In genomic region chr15:57091626-57092025, GRCh38 we compare ENCODE assay signal across 27 cellular contexts.
A peak's percentile ranks its signal among the peaks of the same experiment; 100 is the strongest.
DNase-seq lines count a peak whose midpoint lies in the region; ATAC-seq and TF ChIP-seq lines count a peak whose summit lies in the region.
"Had no signal": no experiment of that assay in that cellular context is flagged by ENCODE, and none has a peak within 500 bp of the region (broad histone marks: within the 10 kb centered on the region; RNA-seq: fewer than 3 reads in every experiment).

No MANE protein-coding gene starts in this region.

- WGBS in aorta, 2 donors: 91 to 93% methylated on average over 2 of the region's 2 CpGs
- WGBS in H9 (ENCODE audit: extremely low coverage, insufficient read length, low lambda C conversion rate): no CpG with 5 or more reads among the region's 2 CpGs

- intact Hi-C loops in left ventricle myocardium inferior (cut with micrococcal nuclease) (no loop called here), aorta (cut with DNase I) (no loop called here)

- H2BK15ac ChIP-seq in H9 (ENCODE audit: low read depth, low read length): no peak overlapping the region

- H3K36me3 Mint-ChIP-seq in effector memory CD8-positive, alpha-beta T cell (ENCODE audit: insufficient read depth): peaks cover 17% of the 10 kb centered on the region
- peaks cover 0 to 2% (median 0%) of the 10 kb centered on the region in 3 experiments; a peak in 1 of 7 replicates for H3K36me3 Mint-ChIP-seq in H9 (ENCODE audit: insufficient read depth in 1 of 3, low read depth in 3 of 3)

- no peak overlapping the region for H2BK12ac ChIP-seq in H9 (ENCODE audit: insufficient read length, low read depth, low read length)

- H4K5ac ChIP-seq in H9 (ENCODE audit: insufficient read length, low read depth, low read length): no peak overlapping the region

- H3K9me3 ChIP-seq in cardiac muscle cell (ENCODE audit: low read depth) (no peaks in the 10 kb centered on the region), left ventricle myocardium inferior (replicated peaks) (no peaks in the 10 kb centered on the region), aorta (ENCODE audit: control insufficient read depth, low read length) (no peaks in the 10 kb centered on the region), H9 (ENCODE audit: control insufficient read depth, low read depth, low read length) (no peaks in the 10 kb centered on the region)
- H3K9me3 ChIP-seq: BE2C had no signal

- no peak for DNase-seq in cardiac muscle cell (ENCODE audit: low read depth in 1 of 2, low spot score in 1 of 2)
- DNase-seq in left ventricle myocardium inferior: no peak
- peak; percentile 91 for DNase-seq in NCI-H82 treated with DMSO at 0.1 percent for 48 hours (lab: John Stamatoyannopoulos, UW; ENCODE audit: unreplicated experiment)
- no peak for DNase-seq in effector memory CD8-positive, alpha-beta T cell
- DNase-seq in aorta: no peak
- no peak for DNase-seq in H9
- DNase-seq in NCI-H1048 (lab: John Stamatoyannopoulos, UW): no peak
- DNase-seq: 8988T, ACHN, BE2C, DMS 273 treated with DMSO at 0.1 percent for 48 hours, DMS79, EL, GDM1, Kasumi-1, NCI-H1105, NCI-H2029 treated with DMSO at 0.1 percent for 48 hours, NCI-H446 treated with DMSO at 0.1 percent for 48 hours, NCI-H526, SHP77 had no signal

- no peak overlapping the region for H3T11ph ChIP-seq in H9 (ENCODE audit: low read length)

- no peak overlapping the region for H3K4me2 ChIP-seq in H9 (ENCODE audit: insufficient read depth, insufficient read length, low read length)

- H3K56ac ChIP-seq in H9 (ENCODE audit: insufficient read length, low read depth, low read length): no peak overlapping the region

- no peak overlapping the region for H3K4me3 Mint-ChIP-seq in effector memory CD8-positive, alpha-beta T cell
- H3K4me3 Mint-ChIP-seq in H9: no peak overlapping the region
- H3K4me3 Mint-ChIP-seq: CD14-positive monocyte, IgD-negative memory B cell had no signal

- no peak overlapping the region for H2AK5ac ChIP-seq in H9 (ENCODE audit: insufficient read length, low read length)

- H3K9me3 Mint-ChIP-seq in effector memory CD8-positive, alpha-beta T cell: no peaks in the 10 kb centered on the region
- H3K9me3 Mint-ChIP-seq in H9: no peaks in the 10 kb centered on the region
- H3K9me3 Mint-ChIP-seq: CD14-positive monocyte, IgD-negative memory B cell had no signal

- no peaks in the 10 kb centered on the region for H3K27me3 ChIP-seq in cardiac muscle cell
- H3K27me3 ChIP-seq in left ventricle myocardium inferior (ENCODE audit: low read depth): no peaks in the 10 kb centered on the region
- H3K27me3 ChIP-seq in aorta (ENCODE audit: control insufficient read depth in 1 of 2, insufficient read depth in 2 of 2, low read length in 1 of 2): no peaks in the 10 kb centered on the region
- no peaks in the 10 kb centered on the region for H3K27me3 ChIP-seq in H9 (ENCODE audit: insufficient read depth, low read length)
- H3K27me3 ChIP-seq: BE2C had no signal

- peak overlapping the region; percentile 23 to 38 for H3K27ac Mint-ChIP-seq in effector memory CD8-positive, alpha-beta T cell
- H3K27ac Mint-ChIP-seq in H9: peak overlapping the region in 1 of 3 experiments; percentile 45; a peak in 1 of 7 replicates
- H3K27ac Mint-ChIP-seq: IgD-negative memory B cell had no signal

- no peak for ATAC-seq in effector memory CD8-positive, alpha-beta T cell (replicated peaks)
- ATAC-seq in aorta (ENCODE audit: low FRiP score) (no peak), HG03196 (IDR thresholded peaks at IDR 0.05; ENCODE audit: unreplicated experiment) (no peak)
- ATAC-seq: HCT116, Panc1 had no signal

- H3K4ac ChIP-seq in H9 (ENCODE audit: low read depth, low read length): no peak overlapping the region

- H3K36me3 ChIP-seq in cardiac muscle cell (peaks cover 3% of the 10 kb centered on the region), left ventricle myocardium inferior (peaks cover 9% of the 10 kb centered on the region), aorta (ENCODE audit: control insufficient read depth in 1 of 2, insufficient read depth in 2 of 2, low read length in 1 of 2) (no peaks in the 10 kb centered on the region)

- H3K79me2 ChIP-seq in H9 (ENCODE audit: insufficient read depth, low read length): no peaks in the 10 kb centered on the region; the same call in 1 of the 2 replicates

- H3K23me2 ChIP-seq in H9 (ENCODE audit: insufficient read length, low read depth, low read length, poor library complexity, severe bottlenecking): no peaks in the 10 kb centered on the region

- no peak overlapping the region for H4K91ac ChIP-seq in H9 (ENCODE audit: insufficient read length, low read depth, low read length)

- peaks cover 5 to 18% of the 10 kb centered on the region in 2 donors for H3K4me1 Mint-ChIP-seq in effector memory CD8-positive, alpha-beta T cell (ENCODE audit: low read depth in 2 of 2)
- peaks cover 15 to 27% of the 10 kb centered on the region in 2 experiments for H3K4me1 Mint-ChIP-seq in H9

- no peaks in the 10 kb centered on the region for H4K20me1 ChIP-seq in H9 (ENCODE audit: control insufficient read depth, insufficient read depth, insufficient read length)

- no peak overlapping the region for H2BK20ac ChIP-seq in H9 (ENCODE audit: low read depth, low read length, poor library complexity, severe bottlenecking)

- H3K14ac ChIP-seq in H9 (ENCODE audit: insufficient read depth, low read length): no peak overlapping the region

- no peaks in the 10 kb centered on the region for H3K27me3 Mint-ChIP-seq in effector memory CD8-positive, alpha-beta T cell
- H3K27me3 Mint-ChIP-seq in H9 (ENCODE audit: low read depth): no peaks in the 10 kb centered on the region
- H3K27me3 Mint-ChIP-seq: IgD-negative memory B cell had no signal

- no peak overlapping the region for H3K23ac ChIP-seq in H9 (ENCODE audit: insufficient read length, low read depth, low read length)

- H2BK5ac ChIP-seq in H9 (ENCODE audit: insufficient read length, low read length): no peak overlapping the region

- no peak for TF ChIP-seq CTCF in cardiac muscle cell (IDR thresholded peaks at IDR 0.05; ENCODE audit: low read depth, low read length)
- TF ChIP-seq CTCF in left ventricle myocardium inferior (IDR thresholded peaks at IDR 0.05; ENCODE audit: borderline replicate concordance): no peak
- TF ChIP-seq CTCF in H9 (conservative IDR thresholded peaks at IDR 0.05): no peak

- no peaks in the 10 kb centered on the region for H3K79me1 ChIP-seq in H9 (ENCODE audit: insufficient read depth, low read depth, low read length, poor library complexity, severe bottlenecking)

- H3K4me3 ChIP-seq in cardiac muscle cell (no peak overlapping the region), left ventricle myocardium inferior (no peak overlapping the region), aorta (ENCODE audit: low read length in 2 of 2) (no peak overlapping the region)

- H3K4me1 ChIP-seq in cardiac muscle cell (ENCODE audit: low read depth): peaks cover 20% of the 10 kb centered on the region
- peaks cover 12% of the 10 kb centered on the region for H3K4me1 ChIP-seq in left ventricle myocardium inferior
- H3K4me1 ChIP-seq in aorta (ENCODE audit: control insufficient read depth in 1 of 2, insufficient read depth in 2 of 2, low read length in 2 of 2): peaks cover 2 to 4% of the 10 kb centered on the region in 2 donors
- peaks cover 4% of the 10 kb centered on the region; the same call in 1 of the 2 replicates for H3K4me1 ChIP-seq in H9 (ENCODE audit: insufficient read depth, low read length)

- no peak overlapping the region for H3K9ac ChIP-seq in H9 (ENCODE audit: extremely low read depth, insufficient read length, low read length)

- no peak overlapping the region for H2BK120ac ChIP-seq in H9 (ENCODE audit: low read depth, low read length, poor library complexity, severe bottlenecking)

- no peak overlapping the region for H2AFZ ChIP-seq in H9 (ENCODE audit: low read length)

- H3K18ac ChIP-seq in H9 (ENCODE audit: insufficient read length, low read depth, low read length): no peak overlapping the region

- H4K8ac ChIP-seq in H9 (replicated peaks; ENCODE audit: insufficient read length, low read depth, low read length): no peak overlapping the region

- H3K27ac ChIP-seq in cardiac muscle cell (peak overlapping the region; percentile 63), left ventricle myocardium inferior (replicated peaks) (no peak overlapping the region), aorta (ENCODE audit: low read depth in 1 of 2, low read length in 2 of 2) (no peak overlapping the region), H9 (ENCODE audit: insufficient read length, low read depth, low read length) (no peak overlapping the region)
- H3K27ac ChIP-seq: HL-60, RWPE1 had no signal
